Comparison of ENCODE assay signal across 18 cellular contexts in the genomic region with DNA sequence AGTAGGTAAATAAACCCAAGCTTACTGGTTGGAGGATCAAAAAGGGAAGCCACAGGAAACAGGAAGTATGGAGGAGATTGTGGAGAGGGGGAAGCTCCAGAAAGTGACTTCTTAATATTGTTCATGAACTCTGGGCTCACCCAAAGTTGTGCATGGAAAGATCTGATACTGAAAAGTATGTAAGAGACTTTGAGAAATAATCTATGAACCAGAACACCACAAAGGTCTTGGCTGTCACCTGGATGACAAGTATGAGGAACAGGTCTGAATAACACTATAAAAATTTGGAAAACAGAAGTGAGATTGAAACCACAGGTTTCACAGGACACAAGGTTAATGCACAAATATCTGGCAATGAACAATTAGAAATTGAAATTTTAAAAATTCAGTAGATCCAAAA.
"Had no signal": no experiment of that assay in that cellular context is flagged by ENCODE, and none has a peak within 500 bp of the region (broad histone marks: within the 10 kb centered on the region; RNA-seq: fewer than 3 reads in every experiment).

No MANE protein-coding gene starts in this region.

- H3K27ac Mint-ChIP-seq: activated CD8-positive, alpha-beta T cell treated with anti-CD3 and anti-CD28 coated beads for 36 hours; activated naive CD4-positive, alpha-beta T cell treated with anti-CD3 and anti-CD28 coated beads, Interleukin-2, amount 10 ng/mL, durations not matched to agents 7 days and 5 days; activated T-helper 1 cell treated with anti-CD3 and anti-CD28 coated beads, Interleukin-12 subunit alpha, Interleukin-12 subunit beta, Interleukin-2, Interleukin-4 antibody, amounts not matched to agents 30 ng/mL and 10 ng/mL and 1 ng/mL, durations not matched to agents 14 hours and 24 hours and 36 hours had no signal

- H3K4me3 Mint-ChIP-seq: activated CD8-positive, alpha-beta T cell treated with anti-CD3 and anti-CD28 coated beads for 36 hours; activated naive CD4-positive, alpha-beta T cell treated with anti-CD3 and anti-CD28 coated beads, Interleukin-2, amount 10 ng/mL, durations not matched to agents 7 days and 5 days; activated T-helper 1 cell treated with anti-CD3 and anti-CD28 coated beads, Interleukin-12 subunit alpha, Interleukin-12 subunit beta, Interleukin-2, Interleukin-4 antibody, amounts not matched to agents 30 ng/mL and 10 ng/mL and 1 ng/mL, durations not matched to agents 14 hours and 24 hours and 36 hours; naive thymus-derived CD4-positive, alpha-beta T cell had no signal

- H2AFZ ChIP-seq: parathyroid adenoma had no signal

- H3K9me3 Mint-ChIP-seq: activated CD8-positive, alpha-beta T cell treated with anti-CD3 and anti-CD28 coated beads for 36 hours; activated naive CD4-positive, alpha-beta T cell treated with anti-CD3 and anti-CD28 coated beads, Interleukin-2, amount 10 ng/mL, durations not matched to agents 7 days and 5 days; activated T-helper 1 cell treated with anti-CD3 and anti-CD28 coated beads, Interleukin-12 subunit alpha, Interleukin-12 subunit beta, Interleukin-2, Interleukin-4 antibody, amounts not matched to agents 30 ng/mL and 10 ng/mL and 1 ng/mL, durations not matched to agents 14 hours and 24 hours and 36 hours; naive thymus-derived CD4-positive, alpha-beta T cell had no signal

- H3K4me1 ChIP-seq: parathyroid adenoma, stomach, uterus had no signal

- H3K36me3 ChIP-seq: brain microvascular endothelial cell, stomach, thoracic aorta, uterus had no signal

- H3K9me3 ChIP-seq: stomach, thoracic aorta, uterus had no signal

- H3K9ac ChIP-seq: parathyroid adenoma had no signal

- DNase-seq: activated CD4-positive, CD25-positive, alpha-beta regulatory T cell treated with anti-CD3 and anti-CD28 coated beads, Interleukin-2, amount 50 U/mL, for 72 hours; activated CD8-positive, alpha-beta memory T cell treated with anti-CD3 and anti-CD28 coated beads, Interleukin-2, amount 50 U/mL, for 4 hours; activated CD8-positive, alpha-beta T cell treated with anti-CD3 and anti-CD28 coated beads for 36 hours; activated naive CD4-positive, alpha-beta T cell treated with anti-CD3 and anti-CD28 coated beads, Interleukin-2, amount 10 ng/mL, durations not matched to agents 7 days and 5 days; amniotic stem cell; cerebellar nuclear complex; dermis blood vessel endothelial cell; hypothalamus; left colon; naive thymus-derived CD4-positive, alpha-beta T cell; stimulated activated CD4-positive, alpha-beta T cell treated with anti-CD3 and anti-CD28 coated beads, Interleukin-4, amount 100 ng/mL, for 4 hours; stomach; uterus had no signal

- H3K4me3 ChIP-seq: lung, stomach, thoracic aorta, uterus had no signal

- H3K27me3 ChIP-seq: brain microvascular endothelial cell, stomach, uterus had no signal

- H3K27me3 Mint-ChIP-seq: activated CD8-positive, alpha-beta T cell treated with anti-CD3 and anti-CD28 coated beads for 36 hours; activated naive CD4-positive, alpha-beta T cell treated with anti-CD3 and anti-CD28 coated beads, Interleukin-2, amount 10 ng/mL, durations not matched to agents 7 days and 5 days; naive thymus-derived CD4-positive, alpha-beta T cell had no signal

- H3K27ac ChIP-seq: brain microvascular endothelial cell, parathyroid adenoma, stomach, thoracic aorta, uterus had no signal

- H3K79me2 ChIP-seq: parathyroid adenoma had no signal
